ENCODE assay signal across 18 cellular contexts in the genomic region with DNA sequence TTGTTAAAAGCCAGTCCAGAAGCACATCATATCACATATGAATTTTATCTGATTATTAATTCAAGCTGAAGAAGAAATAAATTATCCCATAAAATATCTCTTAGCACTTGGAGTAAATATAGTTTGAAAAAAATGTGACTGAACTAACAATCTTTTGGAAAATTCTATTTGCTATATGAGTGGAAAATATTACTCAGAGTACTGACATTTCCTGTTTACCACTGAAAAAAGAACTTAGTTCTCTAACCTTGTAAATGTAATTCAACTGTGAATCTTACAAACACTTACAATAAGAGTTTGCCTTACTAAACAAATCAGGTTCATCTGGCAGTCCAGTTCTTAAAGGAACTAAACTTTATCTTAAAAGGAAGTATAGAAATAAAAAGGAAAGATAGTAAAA. TPM values are rescaled to one million over a fixed set of nuclear protein-coding genes. Genes with fewer than 3 reads are reported as not detected.
DNase-seq lines count a peak whose midpoint lies in the region; ATAC-seq, FAIRE-seq and TF ChIP-seq lines count a peak whose summit lies in the region.
"Had no signal": no experiment of that assay in that cellular context is flagged by ENCODE, and none has a peak within 500 bp of the region (broad histone marks: within the 10 kb centered on the region; RNA-seq: fewer than 3 reads in every experiment).

No MANE protein-coding gene starts in this region.

- H3K79me1 ChIP-seq in mesendoderm (ENCODE audit: low read length), result no peaks in the 10 kb centered on the region

- no peaks in the 10 kb centered on the region for H3K79me2 ChIP-seq in astrocyte (ENCODE audit: insufficient read depth, low read length)
- no peaks in the 10 kb centered on the region for H3K79me2 ChIP-seq in mesendoderm (ENCODE audit: control insufficient read depth, insufficient read depth, low read length)

- H3K9me3 ChIP-seq in astrocyte (ENCODE audit: insufficient read depth, low read depth, low read length), result no peaks in the 10 kb centered on the region
- H3K9me3 ChIP-seq: prostate gland had no signal

- H3K27ac ChIP-seq in astrocyte (ENCODE audit: low read depth, low read length) (no peak overlapping the region), mesendoderm (ENCODE audit: low read depth, low read length) (no peak overlapping the region)
- H3K27ac ChIP-seq: cardiac muscle cell, prostate gland had no signal

- H3K56ac ChIP-seq in mesendoderm (ENCODE audit: low read length), result no peak overlapping the region

- DNase-seq in AG09309 (ENCODE audit: low read depth), result peak; percentile 13
- peak; percentile 20 for DNase-seq in HFFc6
- DNase-seq in astrocyte (ENCODE audit: low read depth), result peak; percentile 33
- peak; percentile 10 for DNase-seq in left kidney (ENCODE audit: low read depth, low spot score)
- no peak for DNase-seq in activated T-cell treated with anti-CD3 and anti-CD28 coated beads, Interleukin-2, amount 50 U/mL, for 72 hours
- no peak for DNase-seq in mesendoderm
- no peak for DNase-seq in activated T-cell treated with anti-CD3 and anti-CD28 coated beads for 4 hours
- DNase-seq: activated CD4-positive, alpha-beta T cell treated with anti-CD3 and anti-CD28 coated beads, Interleukin-2, amount 50 U/mL, for 4 hours; activated effector memory CD4-positive, alpha-beta T cell treated with anti-CD3 and anti-CD28 coated beads, Interleukin-2, amount 50 U/mL, for 16 hours; CD4-positive, alpha-beta memory T cell; H9; midbrain; stimulated activated CD4-positive, alpha-beta T cell treated with anti-CD3 and anti-CD28 coated beads, Interleukin-2, amount 100 ng/mL, for 48 hours; stimulated activated naive CD4-positive, alpha-beta T cell had no signal

- H4K8ac ChIP-seq in mesendoderm (ENCODE audit: low read depth, low read length), result no peak overlapping the region

- no peak overlapping the region for H3K23ac ChIP-seq in mesendoderm (ENCODE audit: low read length)

- H3K4me2 ChIP-seq in astrocyte (ENCODE audit: low read length) (no peak overlapping the region), mesendoderm (ENCODE audit: low read length) (no peak overlapping the region)

- peaks cover 30% of the 10 kb centered on the region for H3K4me1 Mint-ChIP-seq in HFFc6 (ENCODE audit: low read depth)
- H3K4me1 Mint-ChIP-seq in astrocyte (ENCODE audit: low read depth, unreplicated experiment), result peaks cover 8% of the 10 kb centered on the region
- peaks cover 12% of the 10 kb centered on the region for H3K4me1 Mint-ChIP-seq in activated T-cell treated with anti-CD3 and anti-CD28 coated beads, Interleukin-2, amount 50 U/mL, for 72 hours (ENCODE audit: low read depth)

- H3K27ac Mint-ChIP-seq in HFFc6 (peak overlapping the region; percentile 81), astrocyte (ENCODE audit: unreplicated experiment) (peak overlapping the region; percentile 42)
- H3K27ac Mint-ChIP-seq in activated T-cell treated with anti-CD3 and anti-CD28 coated beads, Interleukin-2, amount 50 U/mL, for 72 hours, result no peak overlapping the region
- H3K27ac Mint-ChIP-seq: CD4-positive, alpha-beta memory T cell; H9 had no signal

- no peaks in the 10 kb centered on the region for H4K20me1 ChIP-seq in astrocyte (ENCODE audit: insufficient read depth, low read length)

- H3K4me3 Mint-ChIP-seq in HFFc6, result 0 out of 2 replicates have a peak overlapping the region, but pooled peaks have one; percentile 0
- no peak overlapping the region for H3K4me3 Mint-ChIP-seq in astrocyte (ENCODE audit: unreplicated experiment)
- H3K4me3 Mint-ChIP-seq in activated T-cell treated with anti-CD3 and anti-CD28 coated beads, Interleukin-2, amount 50 U/mL, for 72 hours, result no peak overlapping the region
- H3K4me3 Mint-ChIP-seq: CD4-positive, alpha-beta memory T cell; H9 had no signal

- no peak for FAIRE-seq in astrocyte (lab: Jason Lieb, UNC)

- H3K4me3 ChIP-seq in AG09309 (ENCODE audit: control insufficient read depth, low read depth, low read length) (no peak overlapping the region), astrocyte (ENCODE audit: insufficient read depth, low read depth, low read length) (no peak overlapping the region), mesendoderm (ENCODE audit: low read length) (no peak overlapping the region)
- H3K4me3 ChIP-seq: cardiac muscle cell, prostate gland had no signal

- H3K9me3 Mint-ChIP-seq in HFFc6 (peaks cover 16% of the 10 kb centered on the region), astrocyte (ENCODE audit: unreplicated experiment) (peaks cover 8% of the 10 kb centered on the region)
- peaks cover 0 to 1% of the 10 kb centered on the region in 2 donors for H3K9me3 Mint-ChIP-seq in activated T-cell treated with anti-CD3 and anti-CD28 coated beads, Interleukin-2, amount 50 U/mL, for 72 hours

- H3K36me3 ChIP-seq in astrocyte (ENCODE audit: insufficient read depth, low read length) (no peaks in the 10 kb centered on the region), mesendoderm (ENCODE audit: control insufficient read depth, insufficient read depth, low read length) (no peaks in the 10 kb centered on the region)
- H3K36me3 ChIP-seq: cardiac muscle cell, prostate gland had no signal

- H3K27me3 Mint-ChIP-seq in HFFc6 (ENCODE audit: insufficient read depth), result no peaks in the 10 kb centered on the region
- no peaks in the 10 kb centered on the region for H3K27me3 Mint-ChIP-seq in astrocyte (ENCODE audit: low read depth, unreplicated experiment)
- peaks cover 43% of the 10 kb centered on the region for H3K27me3 Mint-ChIP-seq in activated T-cell treated with anti-CD3 and anti-CD28 coated beads, Interleukin-2, amount 50 U/mL, for 72 hours (ENCODE audit: low read depth)

- no peak overlapping the region for H2BK120ac ChIP-seq in mesendoderm (ENCODE audit: low read depth, low read length)

- no peak overlapping the region for H2BK15ac ChIP-seq in mesendoderm (replicated peaks; ENCODE audit: low read depth)

- no peak overlapping the region for H2AFZ ChIP-seq in astrocyte (ENCODE audit: low read depth, low read length)

- TF ChIP-seq CTCF in AG09309 (IDR thresholded peaks at IDR 0.05; ENCODE audit: control insufficient read depth, insufficient read depth, low read depth, low read length, missing control alignments) (no peak), HFFc6 (IDR thresholded peaks at IDR 0.05) (no peak), astrocyte (IDR thresholded peaks at IDR 0.05; ENCODE audit: insufficient read depth, low read depth, low read length) (no peak)

- H3K4ac ChIP-seq in mesendoderm (ENCODE audit: low read depth, low read length), result no peak overlapping the region

- no peak for ATAC-seq in activated T-cell treated with anti-CD3 and anti-CD28 coated beads, Interleukin-2, amount 50 U/mL, for 72 hours (replicated peaks in 1 of 2)
- ATAC-seq in HG03457 (IDR thresholded peaks at IDR 0.05; ENCODE audit: unreplicated experiment), result no peak

- no peak overlapping the region for H2BK5ac ChIP-seq in mesendoderm (ENCODE audit: low read length)

- no peak overlapping the region for H2AK5ac ChIP-seq in mesendoderm (ENCODE audit: low read length)

- H3K27me3 ChIP-seq in astrocyte (ENCODE audit: insufficient read depth, low read length) (no peaks in the 10 kb centered on the region), mesendoderm (ENCODE audit: insufficient read depth, low read length, poor library complexity) (no peaks in the 10 kb centered on the region)

- peaks cover 53% of the 10 kb centered on the region for H3K36me3 Mint-ChIP-seq in HFFc6 (ENCODE audit: low read depth)
- H3K36me3 Mint-ChIP-seq in astrocyte (ENCODE audit: low read depth, unreplicated experiment), result peaks cover 7% of the 10 kb centered on the region
- peaks cover 0 to 10% of the 10 kb centered on the region in 2 donors for H3K36me3 Mint-ChIP-seq in activated T-cell treated with anti-CD3 and anti-CD28 coated beads, Interleukin-2, amount 50 U/mL, for 72 hours (ENCODE audit: insufficient read depth in 2 of 2)
- H3K36me3 Mint-ChIP-seq: CD4-positive, alpha-beta memory T cell had no signal

- H3K18ac ChIP-seq in mesendoderm (ENCODE audit: low read length), result no peak overlapping the region

- H4K5ac ChIP-seq in mesendoderm (ENCODE audit: low read length), result no peak overlapping the region

- H3K9ac ChIP-seq in astrocyte (ENCODE audit: low read length), result no peak overlapping the region
- no peak overlapping the region for H3K9ac ChIP-seq in mesendoderm (ENCODE audit: low read length)

- H3K4me1 ChIP-seq in astrocyte (ENCODE audit: insufficient read depth, low read length), result no peaks in the 10 kb centered on the region
- H3K4me1 ChIP-seq in mesendoderm (ENCODE audit: control insufficient read depth, low read depth, low read length), result no peaks in the 10 kb centered on the region
- H3K4me1 ChIP-seq: prostate gland had no signal

RNA-seq across cellular contexts. Expression of gene MOXD1, which starts 44.2 kb away (rescaled TPM):
- 100 to 1,000 TPM in 5 of 6 experiments, 10 to 100 TPM in 1; 85.0 to 174 (median 153) TPM for total RNA-seq in HFFc6 (2021; fragmentation: NEBNext Ultra II Directional; extraction: Animal tissue kit (Norgen Biotek cat#: 25700))
- total RNA-seq in astrocyte, result 3.5 and 4.8 TPM in 2 replicates
- total RNA-seq in activated T-cell treated with anti-CD3 and anti-CD28 coated beads, Interleukin-2, amount 50 U/mL, for 72 hours, result not detected
- polyA plus RNA-seq in mesendoderm (2013, experiment 1 of 2), result 0.58 TPM
- 0.48 TPM for polyA plus RNA-seq in mesendoderm (2013, experiment 2 of 2)
- total RNA-seq: CD4-positive, alpha-beta memory T cell; T-helper 2 cell treated with Interferon-gamma antibody and Interleukin-4, amounts not matched to agents 100 ng/mL and 5 ng/mL, for 36 hours had no signal
- polyA plus RNA-seq: CD4-positive, alpha-beta memory T cell had no signal

Comparison
In these comparisons a context has a peak if more than half of its experiments do, and no peak if none do; other contexts are left out.
1. DNase-seq: peak in AG09309 (single experiment), HFFc6 (single experiment), astrocyte (single experiment) and left kidney (single experiment); none in activated T-cell treated with anti-CD3 and anti-CD28 coated beads, Interleukin-2, amount 50 U/mL, for 72 hours (0 of 2), mesendoderm (single experiment) and activated T-cell treated with anti-CD3 and anti-CD28 coated beads for 4 hours (single experiment).
2. RNA of gene MOXD1, which starts 44.2 kb away (total RNA-seq): 85.0 to 174 TPM in HFFc6; 3.5 to 4.8 TPM in astrocyte and not detected in activated T-cell treated with anti-CD3 and anti-CD28 coated beads, Interleukin-2, amount 50 U/mL, for 72 hours; every median in the first group is over 10 times any median in the second.